Comparison of ENCODE assay signal across 8 cellular contexts in genomic region chr16:89322381-89323119, GRCh38.
A peak's percentile ranks its signal among the peaks of the same experiment; 100 is the strongest.
DNase-seq lines count a peak whose midpoint lies in the region; TF ChIP-seq lines count a peak whose summit lies in the region.

No MANE protein-coding gene starts in this region.

- H3K27ac Mint-ChIP-seq in T-helper 1 cell treated with Interleukin-12 subunit alpha and Interleukin-12 subunit beta and Interleukin-4 antibody, amounts not matched to agents 30 μg/mL and 1 μg/mL, for 36 hours, result peak overlapping the region; percentile 69
- H3K27ac Mint-ChIP-seq in chondrocyte (ENCODE audit: unreplicated experiment), result peak overlapping the region; percentile 95

- no peaks in the 10 kb centered on the region for H3K27me3 ChIP-seq in mesenchymal stem cell (ENCODE audit: control insufficient read depth in 1 of 2, insufficient read depth in 1 of 2, low read length in 2 of 2)

- no peak for TF ChIP-seq CTCF in chondrocyte (IDR thresholded peaks at IDR 0.05)

- peaks cover 79% of the 10 kb centered on the region for H3K4me1 Mint-ChIP-seq in T-helper 1 cell treated with Interleukin-12 subunit alpha and Interleukin-12 subunit beta and Interleukin-4 antibody, amounts not matched to agents 30 μg/mL and 1 μg/mL, for 36 hours (ENCODE audit: low read depth)
- peaks cover 96% of the 10 kb centered on the region for H3K4me1 Mint-ChIP-seq in chondrocyte (ENCODE audit: low read depth)

- no peak overlapping the region for H3K23ac ChIP-seq in mesenchymal stem cell (ENCODE audit: low read length in 2 of 2)

- H3K9ac ChIP-seq in mesenchymal stem cell (ENCODE audit: low read length), result peak overlapping the region; percentile 68

- peaks cover 3 to 17% of the 10 kb centered on the region in 2 experiments for H3K36me3 ChIP-seq in mesenchymal stem cell (ENCODE audit: control insufficient read depth in 1 of 2, insufficient read depth in 2 of 2, low read depth in 1 of 2, low read length in 2 of 2)

- no peaks in the 10 kb centered on the region for H3K9me3 Mint-ChIP-seq in T-helper 1 cell treated with Interleukin-12 subunit alpha and Interleukin-12 subunit beta and Interleukin-4 antibody, amounts not matched to agents 30 μg/mL and 1 μg/mL, for 36 hours
- H3K9me3 Mint-ChIP-seq in chondrocyte (ENCODE audit: low read depth), result no peaks in the 10 kb centered on the region

- peak overlapping the region; percentile 34 for H3K27ac ChIP-seq in mesenchymal stem cell (ENCODE audit: low read length, poor library complexity, severe bottlenecking)

- H4K8ac ChIP-seq in mesenchymal stem cell (ENCODE audit: low read length), result peak overlapping the region; percentile 90

- DNase-seq in T-helper 1 cell (no peak), NCI-H524 treated with DMSO at 0.1 percent for 48 hours (lab: John Stamatoyannopoulos, UW) (peak; percentile 56), chondrocyte (ENCODE audit: low spot score) (peak; percentile 90), mesenchymal stem cell (peak; percentile 85), GM19238 (ENCODE audit: insufficient read length, low spot score) (no peak)
- DNase-seq in activated effector memory CD4-positive, alpha-beta T cell treated with Interleukin-2 at 50 U/mL for 16 hours, result no peak
- no peak for DNase-seq in stimulated activated naive CD4-positive, alpha-beta T cell (lab: John Stamatoyannopoulos, UW)

- peaks cover 77% of the 10 kb centered on the region for H3K4me1 ChIP-seq in mesenchymal stem cell (ENCODE audit: control insufficient read depth, insufficient read depth, low read depth, low read length)

- H3K36me3 Mint-ChIP-seq in T-helper 1 cell treated with Interleukin-12 subunit alpha and Interleukin-12 subunit beta and Interleukin-4 antibody, amounts not matched to agents 30 μg/mL and 1 μg/mL, for 36 hours (ENCODE audit: low read depth), result peaks cover 29% of the 10 kb centered on the region
- peaks cover 2% of the 10 kb centered on the region for H3K36me3 Mint-ChIP-seq in chondrocyte (ENCODE audit: low read depth)

- H3K4ac ChIP-seq in mesenchymal stem cell (ENCODE audit: low read depth in 1 of 2, low read length in 2 of 2), result peak overlapping the region; percentile 1 to 42

- 58% methylated on average over 16 of the region's 17 CpGs for WGBS in mesenchymal stem cell

- H3K18ac ChIP-seq in mesenchymal stem cell (ENCODE audit: low read depth in 1 of 2, low read length in 2 of 2), result peak overlapping the region; percentile 78 to 97

- H2AFZ ChIP-seq in mesenchymal stem cell (ENCODE audit: low read depth, low read length), result no peak overlapping the region

- H2AK5ac ChIP-seq in mesenchymal stem cell (ENCODE audit: low read length, severe bottlenecking), result peak overlapping the region; percentile 60

- peak overlapping the region in 1 of 2 experiments; percentile 56 for H3K4me3 ChIP-seq in mesenchymal stem cell (ENCODE audit: insufficient read depth in 1 of 2, low read depth in 1 of 2, low read length in 2 of 2)

- H2BK12ac ChIP-seq in mesenchymal stem cell (ENCODE audit: low read length in 2 of 2), result peak overlapping the region; percentile 83 to 93

- H3K4me2 ChIP-seq in mesenchymal stem cell (ENCODE audit: low read length, poor library complexity, severe bottlenecking), result no peak overlapping the region

- H2BK120ac ChIP-seq in mesenchymal stem cell (ENCODE audit: low read depth, low read length), result peak overlapping the region; percentile 24

- peak overlapping the region; percentile 68 for H2BK15ac ChIP-seq in mesenchymal stem cell (ENCODE audit: low read depth, poor library complexity, severe bottlenecking)

- no peak overlapping the region for H3K4me3 Mint-ChIP-seq in T-helper 1 cell treated with Interleukin-12 subunit alpha and Interleukin-12 subunit beta and Interleukin-4 antibody, amounts not matched to agents 30 μg/mL and 1 μg/mL, for 36 hours
- peak overlapping the region; percentile 50 for H3K4me3 Mint-ChIP-seq in chondrocyte (ENCODE audit: unreplicated experiment)

- peak overlapping the region; percentile 93 for H4K91ac ChIP-seq in mesenchymal stem cell (ENCODE audit: low read length)

- no peak overlapping the region for H2BK5ac ChIP-seq in mesenchymal stem cell (ENCODE audit: low read depth, low read length, poor library complexity, severe bottlenecking)

- peak overlapping the region in 1 of 2 experiments; percentile 57 for H3K14ac ChIP-seq in mesenchymal stem cell (ENCODE audit: low read length in 2 of 2)

- H3K27me3 Mint-ChIP-seq in T-helper 1 cell treated with Interleukin-12 subunit alpha and Interleukin-12 subunit beta and Interleukin-4 antibody, amounts not matched to agents 30 μg/mL and 1 μg/mL, for 36 hours (ENCODE audit: low read depth), result no peaks in the 10 kb centered on the region
- H3K27me3 Mint-ChIP-seq in chondrocyte (ENCODE audit: low read depth), result no peaks in the 10 kb centered on the region

- no peaks in the 10 kb centered on the region for H3K9me3 ChIP-seq in mesenchymal stem cell (ENCODE audit: control insufficient read depth, low read length)

- peaks cover 6% of the 10 kb centered on the region for H3K79me1 ChIP-seq in mesenchymal stem cell (replicated peaks; ENCODE audit: low read length, poor library complexity, severe bottlenecking)

Comparison
In these comparisons a context has a peak if more than half of its experiments do, and no peak if none do; other contexts are left out.
1. DNase-seq: peak in NCI-H524 treated with DMSO at 0.1 percent for 48 hours (single experiment), chondrocyte (single experiment) and mesenchymal stem cell (single experiment); none in T-helper 1 cell (0 of 5), activated effector memory CD4-positive, alpha-beta T cell treated with Interleukin-2 at 50 U/mL for 16 hours (single experiment), GM19238 (single experiment) and stimulated activated naive CD4-positive, alpha-beta T cell (0 of 6).